In genomic region chr16:64339052-64339770, GRCh38 we compare ENCODE assay signal across 22 cellular contexts.
DNase-seq lines count a peak whose midpoint lies in the region; ATAC-seq, FAIRE-seq and TF ChIP-seq lines count a peak whose summit lies in the region.
"Had no signal": no experiment of that assay in that cellular context is flagged by ENCODE, and none has a peak within 500 bp of the region (broad histone marks: within the 10 kb centered on the region; RNA-seq: fewer than 3 reads in every experiment).

No MANE protein-coding gene starts in this region.

- H3K4me3 ChIP-seq in AG04450 (ENCODE audit: low read depth, low read length) (no peak overlapping the region), astrocyte (ENCODE audit: insufficient read depth, low read depth, low read length) (no peak overlapping the region)
- H3K4me3 ChIP-seq: SJSA1, upper lobe of left lung had no signal

- H3K79me2 ChIP-seq in astrocyte (ENCODE audit: insufficient read depth, low read length): no peaks in the 10 kb centered on the region

- DNase-seq in AG04450 (ENCODE audit: low read depth, low spot score) (peak; percentile 21), HFFc6 (peak; percentile 91), astrocyte (ENCODE audit: low read depth) (peak; percentile 78), iris pigment epithelial cell (ENCODE audit: low read depth) (peak; percentile 5), hypothalamus (lab: John Stamatoyannopoulos, UW) (no peak), NCI-H1092 treated with DMSO at 0.1 percent for 48 hours (lab: John Stamatoyannopoulos, UW) (no peak)
- DNase-seq: activated CD4-positive, alpha-beta T cell treated with anti-CD3 and anti-CD28 coated beads, Interleukin-2, amount 10 ng/mL, durations not matched to agents 24 days and 14 days; activated naive CD4-positive, alpha-beta T cell treated with anti-CD3 and anti-CD28 coated beads for 36 hours; COR-L47; naive B cell; NCI-H187 treated with DMSO at 0.1 percent for 48 hours; NCI-H510A; posterior cingulate gyrus; stimulated activated naive CD4-positive, alpha-beta T cell; upper lobe of left lung had no signal

- TF ChIP-seq CTCF in AG04450 (IDR thresholded peaks at IDR 0.05; ENCODE audit: low read depth, low read length) (no peak), HFFc6 (IDR thresholded peaks at IDR 0.05) (no peak), astrocyte (IDR thresholded peaks at IDR 0.05; ENCODE audit: insufficient read depth, low read depth, low read length) (no peak)

- H3K4me3 Mint-ChIP-seq in HFFc6 (no peak overlapping the region), astrocyte (ENCODE audit: unreplicated experiment) (no peak overlapping the region)
- H3K4me3 Mint-ChIP-seq: activated CD4-positive, alpha-beta T cell treated with anti-CD3 and anti-CD28 coated beads, Interleukin-2, amount 10 ng/mL, durations not matched to agents 24 days and 14 days; activated naive CD4-positive, alpha-beta T cell treated with anti-CD3 and anti-CD28 coated beads for 36 hours; brain; naive B cell had no signal

- H3K9ac ChIP-seq in astrocyte (ENCODE audit: low read length): no peak overlapping the region

- no peak overlapping the region for H3K4me2 ChIP-seq in astrocyte (ENCODE audit: low read length)

- POLR2A ChIA-PET in AG04450 (lab: Yijun Ruan, JAX): no interaction called here

- H3K27me3 Mint-ChIP-seq in HFFc6 (ENCODE audit: insufficient read depth) (no peaks in the 10 kb centered on the region; the same call in 1 of the 2 replicates), astrocyte (ENCODE audit: low read depth, unreplicated experiment) (no peaks in the 10 kb centered on the region)
- H3K27me3 Mint-ChIP-seq: activated CD4-positive, alpha-beta T cell treated with anti-CD3 and anti-CD28 coated beads, Interleukin-2, amount 10 ng/mL, durations not matched to agents 24 days and 14 days; naive B cell had no signal

- H3K9me3 Mint-ChIP-seq in HFFc6: peaks cover 6% of the 10 kb centered on the region; the same call in 1 of the 2 replicates
- no peaks in the 10 kb centered on the region for H3K9me3 Mint-ChIP-seq in astrocyte (ENCODE audit: unreplicated experiment)

- no peaks in the 10 kb centered on the region for H4K20me1 ChIP-seq in astrocyte (ENCODE audit: insufficient read depth, low read length)

- CTCF ChIA-PET in AG04450 (lab: Charles Lee): no interaction called here

- peak overlapping the region; percentile 76 for H3K27ac Mint-ChIP-seq in HFFc6
- no peak overlapping the region for H3K27ac Mint-ChIP-seq in astrocyte (ENCODE audit: unreplicated experiment)
- H3K27ac Mint-ChIP-seq: activated CD4-positive, alpha-beta T cell treated with anti-CD3 and anti-CD28 coated beads, Interleukin-2, amount 10 ng/mL, durations not matched to agents 24 days and 14 days; activated naive CD4-positive, alpha-beta T cell treated with anti-CD3 and anti-CD28 coated beads for 36 hours; brain; naive B cell had no signal

- peaks cover 7% of the 10 kb centered on the region; the same call in 1 of the 2 replicates for H3K9me3 ChIP-seq in AG04450 (ENCODE audit: control insufficient read depth, insufficient read depth, low read length)
- no peaks in the 10 kb centered on the region for H3K9me3 ChIP-seq in astrocyte (ENCODE audit: insufficient read depth, low read depth, low read length)
- H3K9me3 ChIP-seq: SJSA1 had no signal

- H3K27ac ChIP-seq in AG04450 (ENCODE audit: low read depth, low read length) (no peak overlapping the region), astrocyte (ENCODE audit: low read depth, low read length) (no peak overlapping the region)
- H3K27ac ChIP-seq: SJSA1, upper lobe of left lung had no signal

- H3K4me1 Mint-ChIP-seq in HFFc6 (ENCODE audit: low read depth) (peaks cover 21% of the 10 kb centered on the region), astrocyte (ENCODE audit: low read depth, unreplicated experiment) (no peaks in the 10 kb centered on the region)
- H3K4me1 Mint-ChIP-seq: activated CD4-positive, alpha-beta T cell treated with anti-CD3 and anti-CD28 coated beads, Interleukin-2, amount 10 ng/mL, durations not matched to agents 24 days and 14 days; brain; naive B cell had no signal

- H3K36me3 Mint-ChIP-seq in HFFc6 (ENCODE audit: low read depth) (peaks cover 4% of the 10 kb centered on the region; the same call in 1 of the 2 replicates), astrocyte (ENCODE audit: low read depth, unreplicated experiment) (no peaks in the 10 kb centered on the region)
- H3K36me3 Mint-ChIP-seq: brain, naive B cell had no signal

- H2AFZ ChIP-seq in astrocyte (ENCODE audit: low read depth, low read length): no peak overlapping the region

- H3K36me3 ChIP-seq in astrocyte (ENCODE audit: insufficient read depth, low read length): no peaks in the 10 kb centered on the region
- H3K36me3 ChIP-seq: SJSA1, upper lobe of left lung had no signal

- no peak for ATAC-seq in GM21619 (IDR thresholded peaks at IDR 0.05; ENCODE audit: unreplicated experiment)
- ATAC-seq in GM18520 (IDR thresholded peaks at IDR 0.05; ENCODE audit: unreplicated experiment): no peak
- ATAC-seq: left lobe of liver had no signal

- no peak for FAIRE-seq in astrocyte (lab: Jason Lieb, UNC)
- FAIRE-seq: G401.6, H54 had no signal

- no peaks in the 10 kb centered on the region for H3K27me3 ChIP-seq in AG04450 (ENCODE audit: control insufficient read depth, insufficient read depth, low read length)
- H3K27me3 ChIP-seq in astrocyte (ENCODE audit: insufficient read depth, low read length): no peaks in the 10 kb centered on the region
- H3K27me3 ChIP-seq: SJSA1, upper lobe of left lung had no signal

- peaks cover 9% of the 10 kb centered on the region for H3K4me1 ChIP-seq in astrocyte (ENCODE audit: insufficient read depth, low read length)
- H3K4me1 ChIP-seq: SJSA1, upper lobe of left lung had no signal

Comparison
In these comparisons a context has a peak if more than half of its experiments do, and no peak if none do; other contexts are left out.
1. DNase-seq: peak in AG04450 (single experiment), HFFc6 (single experiment), astrocyte (single experiment) and iris pigment epithelial cell (single experiment); none in hypothalamus (0 of 51) and NCI-H1092 treated with DMSO at 0.1 percent for 48 hours (single experiment).